Comparison of ENCODE assay signal across 12 cellular contexts in the genomic region with DNA sequence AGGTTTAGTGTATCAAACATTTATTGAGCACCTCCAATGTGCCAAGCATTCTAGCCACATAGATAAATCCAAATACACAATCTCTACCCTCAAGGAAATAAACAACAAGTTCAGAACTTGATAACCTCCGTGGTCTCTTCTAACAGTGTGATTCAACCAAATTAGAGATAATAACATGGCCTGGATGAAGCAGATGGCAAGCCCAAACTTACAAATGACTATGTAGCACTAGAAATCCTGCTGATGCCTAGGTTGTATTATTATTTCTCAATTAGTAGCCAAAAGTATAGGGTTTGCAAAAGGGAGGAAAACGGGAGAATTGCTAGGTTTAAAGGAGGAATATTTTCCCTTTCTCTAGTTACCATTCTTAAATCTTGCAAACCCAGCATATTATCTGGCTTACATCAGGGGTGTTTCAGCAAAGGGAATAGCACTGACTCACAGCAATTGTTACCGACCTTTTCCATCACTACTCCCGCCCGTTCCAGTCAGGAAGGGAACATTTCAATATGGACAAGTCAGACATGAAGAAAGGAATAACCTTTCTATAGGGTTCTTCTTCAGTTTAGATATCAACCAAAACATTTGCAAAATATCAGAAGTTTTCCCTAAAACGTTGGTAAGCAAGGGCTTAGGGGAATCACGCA. TPM values are rescaled to one million over a fixed set of nuclear protein-coding genes. Genes with fewer than 3 reads are reported as not detected.
DNase-seq lines count a peak whose midpoint lies in the region; ATAC-seq and TF ChIP-seq lines count a peak whose summit lies in the region.
"Had no signal": no experiment of that assay in that cellular context is flagged by ENCODE, and none has a peak within 500 bp of the region (broad histone marks: within the 10 kb centered on the region; RNA-seq: fewer than 3 reads in every experiment).

No MANE protein-coding gene starts in this region.

- in situ Hi-C loops in astrocyte of the cerebellum (cut with HindIII; ENCODE audit: low sequenced_read_pairs) = no loop called here

- no peaks in the 10 kb centered on the region for H3K27me3 Mint-ChIP-seq in HFFc6 (ENCODE audit: insufficient read depth)
- H3K27me3 Mint-ChIP-seq in activated CD4-positive, alpha-beta memory T cell treated with anti-CD3 and anti-CD28 coated beads, Interleukin-2, amount 10 ng/mL, durations not matched to agents 7 days and 5 days = peaks cover 24% of the 10 kb centered on the region

- peak in 1 of 2 donors; percentile 24 for TF ChIP-seq POLR2A in suprapubic skin (IDR thresholded peaks at IDR 0.05)

- 0 out of 2 replicates have a peak, but pooled peaks cover 6% of the 10 kb centered on the region for H3K36me3 Mint-ChIP-seq in HFFc6 (ENCODE audit: low read depth)
- H3K36me3 Mint-ChIP-seq in activated CD4-positive, alpha-beta memory T cell treated with anti-CD3 and anti-CD28 coated beads, Interleukin-2, amount 10 ng/mL, durations not matched to agents 7 days and 5 days (ENCODE audit: low read depth) = peaks cover 6% of the 10 kb centered on the region

- peak overlapping the region; percentile 86 for H3K27ac Mint-ChIP-seq in HFFc6
- no peak overlapping the region for H3K27ac Mint-ChIP-seq in activated CD4-positive, alpha-beta memory T cell treated with anti-CD3 and anti-CD28 coated beads, Interleukin-2, amount 10 ng/mL, durations not matched to agents 7 days and 5 days

- CTCF ChIA-PET in activated CD4-positive, alpha-beta memory T cell treated with anti-CD3 and anti-CD28 coated beads, Interleukin-2, amount 10 ng/mL, durations not matched to agents 7 days and 5 days (lab: Charles Lee) = no interaction called here

- peaks cover 55% of the 10 kb centered on the region for H3K4me1 Mint-ChIP-seq in HFFc6 (ENCODE audit: low read depth)
- no peaks in the 10 kb centered on the region for H3K4me1 Mint-ChIP-seq in activated CD4-positive, alpha-beta memory T cell treated with anti-CD3 and anti-CD28 coated beads, Interleukin-2, amount 10 ng/mL, durations not matched to agents 7 days and 5 days

- POLR2A ChIA-PET in activated CD4-positive, alpha-beta memory T cell treated with anti-CD3 and anti-CD28 coated beads, Interleukin-2, amount 10 ng/mL, durations not matched to agents 7 days and 5 days (lab: Charles Lee) = no interaction called here

- H3K36me3 ChIP-seq in suprapubic skin = no peaks in the 10 kb centered on the region

- peak overlapping the region; percentile 89 for H3K4me3 Mint-ChIP-seq in HFFc6
- H3K4me3 Mint-ChIP-seq in activated CD4-positive, alpha-beta memory T cell treated with anti-CD3 and anti-CD28 coated beads, Interleukin-2, amount 10 ng/mL, durations not matched to agents 7 days and 5 days = no peak overlapping the region
- H3K4me3 Mint-ChIP-seq: activated T-cell treated with anti-CD3 and anti-CD28 coated beads, Interleukin-2, amount 50 U/mL, for 4 hours had no signal

- no peak for ATAC-seq in HG02623 (IDR thresholded peaks at IDR 0.05; ENCODE audit: unreplicated experiment)
- ATAC-seq: activated T-cell treated with anti-CD3 and anti-CD28 coated beads, Interleukin-2, amount 50 U/mL, for 4 hours had no signal

- H3K9me3 Mint-ChIP-seq in HFFc6 = no peaks in the 10 kb centered on the region
- H3K9me3 Mint-ChIP-seq in activated CD4-positive, alpha-beta memory T cell treated with anti-CD3 and anti-CD28 coated beads, Interleukin-2, amount 10 ng/mL, durations not matched to agents 7 days and 5 days = no peaks in the 10 kb centered on the region
- H3K9me3 Mint-ChIP-seq: activated T-cell treated with anti-CD3 and anti-CD28 coated beads, Interleukin-2, amount 50 U/mL, for 4 hours had no signal

- peaks cover 11% of the 10 kb centered on the region for H3K27me3 ChIP-seq in suprapubic skin

- DNase-seq in HFFc6 (peak; percentile 59), astrocyte of the cerebellum (ENCODE audit: low read depth) (no peak), suprapubic skin (ENCODE audit: low spot score in 2 of 2) (peak in 1 of 2 donors; percentile 69), T-helper 2 cell (no peak), mesenteric fat pad (ENCODE audit: low spot score) (no peak)
- no peak for DNase-seq in activated CD4-positive, alpha-beta memory T cell treated with anti-CD3 and anti-CD28 coated beads, Interleukin-2, amount 10 ng/mL, durations not matched to agents 7 days and 5 days
- DNase-seq: activated T-cell treated with anti-CD3 and anti-CD28 coated beads, Interleukin-2, amount 50 U/mL, for 4 hours; foreskin melanocyte; SIG-M5; stimulated activated CD4-positive, alpha-beta T cell treated with anti-CD3 and anti-CD28 coated beads, Interleukin-12 subunit alpha, Interleukin-12 subunit beta, amount 100 ng/mL, for 4 hours had no signal

- WGBS in suprapubic skin = 45% methylated on average over 7 of the region's 7 CpGs

- H3K9me3 ChIP-seq in iPS-18c (ENCODE audit: control insufficient read depth, insufficient read depth, low read length) = no peaks in the 10 kb centered on the region
- no peaks in the 10 kb centered on the region for H3K9me3 ChIP-seq in suprapubic skin

- H3K4me3 ChIP-seq in astrocyte of the cerebellum (ENCODE audit: low read depth, low read length) = peak overlapping the region; percentile 63
- peak overlapping the region; percentile 86 for H3K4me3 ChIP-seq in iPS-18c (ENCODE audit: insufficient read depth, low read depth, low read length)
- H3K4me3 ChIP-seq in suprapubic skin = peak overlapping the region; percentile 65

- TF ChIP-seq CTCF in HFFc6 (IDR thresholded peaks at IDR 0.05) (no peak), astrocyte of the cerebellum (IDR thresholded peaks at IDR 0.05; ENCODE audit: low read depth, low read length, missing control alignments) (no peak), suprapubic skin (IDR thresholded peaks at IDR 0.05) (no peak)

- H3K4me1 ChIP-seq in suprapubic skin = peaks cover 30% of the 10 kb centered on the region

- TF ChIP-seq EP300 in suprapubic skin (IDR thresholded peaks at IDR 0.05) = no peak

- peak overlapping the region; percentile 56 for H3K27ac ChIP-seq in suprapubic skin

RNA-seq across cellular contexts. Expression of gene DPYSL3, which starts 2.3 kb away (rescaled TPM):
- 10 to 100 TPM; 41.9 to 57.7 (median 55.3) TPM for total RNA-seq in HFFc6 (2021; fragmentation: NEBNext Ultra II Directional; extraction: Animal tissue kit (Norgen Biotek cat#: 25700))
- 10 to 100 TPM; 12.0 to 22.2 (median 16.6) TPM for total RNA-seq in suprapubic skin
- 52.4 TPM for total RNA-seq in mesenteric fat pad
- total RNA-seq in activated CD4-positive, alpha-beta memory T cell treated with anti-CD3 and anti-CD28 coated beads, Interleukin-2, amount 10 ng/mL, durations not matched to agents 7 days and 5 days = not detected

Comparison
In these comparisons a context has a peak if more than half of its experiments do, and no peak if none do; other contexts are left out.
1. RNA of gene DPYSL3, which starts 2.3 kb away (total RNA-seq): 41.9 to 57.7 TPM in HFFc6, 52.4 TPM in mesenteric fat pad (single experiment) and 12.0 to 22.2 TPM in suprapubic skin; not detected in activated CD4-positive, alpha-beta memory T cell treated with anti-CD3 and anti-CD28 coated beads, Interleukin-2, amount 10 ng/mL, durations not matched to agents 7 days and 5 days; every median in the first group is over 10 times any median in the second.
2. Peak in every context shown above with its lines, with median percentiles within 50 percentile points of each other: H3K4me3 ChIP-seq.